In genomic region chr9:114108016-114108833, GRCh38 we compare ENCODE assay signal across 8 cellular contexts. TPM values are rescaled to one million over a fixed set of nuclear protein-coding genes. Genes with fewer than 3 reads are reported as not detected.
DNase-seq lines count a peak whose midpoint lies in the region; ATAC-seq and TF ChIP-seq lines count a peak whose summit lies in the region.

No MANE protein-coding gene starts in this region.

- H3K4me1 ChIP-seq in RWPE2 (ENCODE audit: insufficient read depth, poor library complexity, severe bottlenecking): peaks cover 10% of the 10 kb centered on the region
- H3K4me1 ChIP-seq in heart left ventricle: peaks cover 0 to 18% (median 2%) of the 10 kb centered on the region in 12 donors

- H3K36me3 Mint-ChIP-seq in activated naive CD8-positive, alpha-beta T cell treated with anti-CD3 and anti-CD28 coated beads, Interleukin-2, amount 50 U/mL, for 24 hours (ENCODE audit: low read depth): no peaks in the 10 kb centered on the region

- TF ChIP-seq CTCF in 22Rv1 (IDR thresholded peaks at IDR 0.05) (peak; percentile 98), GM12874 (IDR thresholded peaks at IDR 0.05; ENCODE audit: insufficient read depth, low read depth, low read length) (peak; percentile 97), RWPE2 (IDR thresholded peaks at IDR 0.05; ENCODE audit: poor library complexity, severe bottlenecking) (peak; percentile 96), heart left ventricle (IDR thresholded peaks at IDR 0.05) (peak; percentile 87 to 97 (median 90))

- TF ChIP-seq POLR2A in heart left ventricle (IDR thresholded peaks at IDR 0.05): no peak

- ATAC-seq in RWPE2 (ENCODE audit: low read depth) (peak; percentile 94), heart left ventricle (peak; percentile 89 to 98 (median 97)), HG03457 (IDR thresholded peaks at IDR 0.05; ENCODE audit: unreplicated experiment) (no peak)
- peak; percentile 88 for ATAC-seq in activated naive CD8-positive, alpha-beta T cell treated with anti-CD3 and anti-CD28 coated beads, Interleukin-2, amount 50 U/mL, for 24 hours

- no peaks in the 10 kb centered on the region for H3K27me3 ChIP-seq in RWPE2 (ENCODE audit: insufficient read depth, poor library complexity, severe bottlenecking)
- no peaks in the 10 kb centered on the region for H3K27me3 ChIP-seq in heart left ventricle

- DNase-seq in Kasumi-1 (lab: John Stamatoyannopoulos, UW) (peak; percentile 62 to 76), RWPE2 (ENCODE audit: low spot score) (no peak), heart left ventricle (peak; percentile 77 to 89 (median 80)), posterior vena cava (ENCODE audit: low spot score) (peak; percentile 91)
- peak; percentile 72 for DNase-seq in activated naive CD8-positive, alpha-beta T cell treated with anti-CD3 and anti-CD28 coated beads, Interleukin-2, amount 50 U/mL, for 24 hours

- 41 to 74% (median 43%) methylated on average over 14 to 28 of the region's 28 CpGs for whole genome bisulfite sequencing in heart left ventricle, 4 donors

- H3K27ac Mint-ChIP-seq in activated naive CD8-positive, alpha-beta T cell treated with anti-CD3 and anti-CD28 coated beads, Interleukin-2, amount 50 U/mL, for 24 hours: no peak overlapping the region

- H3K4me3 ChIP-seq in RWPE2 (ENCODE audit: severe bottlenecking): no peak overlapping the region
- no peak overlapping the region for H3K4me3 ChIP-seq in heart left ventricle

- peaks cover 3% of the 10 kb centered on the region for H3K27me3 Mint-ChIP-seq in activated naive CD8-positive, alpha-beta T cell treated with anti-CD3 and anti-CD28 coated beads, Interleukin-2, amount 50 U/mL, for 24 hours

- H3K4me3 Mint-ChIP-seq in activated naive CD8-positive, alpha-beta T cell treated with anti-CD3 and anti-CD28 coated beads, Interleukin-2, amount 50 U/mL, for 24 hours: no peak overlapping the region

- H3K9me3 ChIP-seq in RWPE2 (ENCODE audit: severe bottlenecking) (no peaks in the 10 kb centered on the region), heart left ventricle (no peaks in the 10 kb centered on the region)

- no peak overlapping the region for H3K27ac ChIP-seq in 22Rv1
- no peak overlapping the region for H3K27ac ChIP-seq in RWPE2 (ENCODE audit: poor library complexity, severe bottlenecking)
- no peak overlapping the region for H3K27ac ChIP-seq in heart left ventricle

- H3K36me3 ChIP-seq in RWPE2 (ENCODE audit: low read depth): no peaks in the 10 kb centered on the region
- H3K36me3 ChIP-seq in heart left ventricle: no peaks in the 10 kb centered on the region

- intact Hi-C loops in heart left ventricle (cut with DNase I) (loop anchor here in 9 of 10 donors (1.0 to 5.0 kb wide), 11 partner anchors 26 to 184 kb away; partner anchors contain the start of gene COL27A1 (in 3 of the 9)), posterior vena cava (cut with DNase I) (loop anchor here in 1 of 2 donors (5.0 kb wide), 1 partner anchor 184 kb away; no protein-coding TSS in a partner anchor)

- no peaks in the 10 kb centered on the region for H3K9me3 Mint-ChIP-seq in activated naive CD8-positive, alpha-beta T cell treated with anti-CD3 and anti-CD28 coated beads, Interleukin-2, amount 50 U/mL, for 24 hours

- H3K4me1 Mint-ChIP-seq in activated naive CD8-positive, alpha-beta T cell treated with anti-CD3 and anti-CD28 coated beads, Interleukin-2, amount 50 U/mL, for 24 hours: no peaks in the 10 kb centered on the region

RNA-seq across cellular contexts. Expression of gene KIF12, which starts 9.1 kb away (rescaled TPM):
- total RNA-seq in heart left ventricle: under 1 TPM in 1 of 9 donors, not detected in 8; 0.21 TPM
- polyA plus RNA-seq in heart left ventricle: under 1 TPM in 1 of 2 donors, not detected in 1; 0.08 TPM
- not detected for total RNA-seq in posterior vena cava

RNA-seq across cellular contexts. Expression of gene AMBP, which starts 30.1 kb away (rescaled TPM):
- under 1 TPM in 2 of 9 donors, not detected in 7; 0.20 to 0.32 TPM for total RNA-seq in heart left ventricle
- polyA plus RNA-seq in heart left ventricle: under 1 TPM in 1 of 2 donors, not detected in 1; 0.08 TPM
- under 1 TPM in 1 of 2 donors, not detected in 1; 0.65 TPM for total RNA-seq in posterior vena cava

RNA-seq across cellular contexts. Expression of gene COL27A1, which starts 47.1 kb away (rescaled TPM):
- 10 to 100 TPM in 1 of 9 donors, 1 to 10 TPM in 8; 2.3 to 10.8 (median 5.2) TPM for total RNA-seq in heart left ventricle
- 10 to 100 TPM in 1 of 2 donors, 1 to 10 TPM in 1; 2.7 to 14.2 TPM for polyA plus RNA-seq in heart left ventricle
- total RNA-seq in posterior vena cava: 1 to 10 TPM; 6.7 to 8.1 TPM
